ENCODE assay signal across 19 cellular contexts in the genomic region with DNA sequence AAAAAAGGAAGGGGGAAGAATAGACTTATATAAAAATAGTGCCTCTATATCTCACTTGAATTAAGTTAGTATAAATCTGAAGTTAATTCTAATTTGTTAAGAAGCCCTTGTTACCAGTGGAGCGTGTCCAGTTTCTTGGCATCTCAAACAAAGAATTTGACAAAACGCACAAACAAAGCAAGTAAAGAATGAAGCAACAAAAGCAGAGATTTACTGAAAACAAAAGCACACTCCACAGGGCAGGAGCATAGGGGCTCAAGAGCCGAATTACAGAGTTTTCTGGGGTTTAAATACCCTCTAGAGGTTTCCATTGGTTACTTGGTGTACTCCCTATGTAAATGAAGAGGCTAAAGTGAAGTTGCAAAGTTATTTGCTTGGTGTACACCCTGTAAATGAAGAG.
"Had no signal": no experiment of that assay in that cellular context is flagged by ENCODE, and none has a peak within 500 bp of the region (broad histone marks: within the 10 kb centered on the region; RNA-seq: fewer than 3 reads in every experiment).

No MANE protein-coding gene starts in this region.

- H3K36me3 ChIP-seq: esophagus squamous epithelium, lower lobe of right lung, spleen had no signal

- H3K27me3 ChIP-seq: esophagus squamous epithelium, foreskin keratinocyte, spleen had no signal

- H3K4me3 ChIP-seq: esophagus squamous epithelium, lower lobe of right lung, psoas muscle, spleen had no signal

- H3K27ac ChIP-seq: esophagus squamous epithelium, foreskin keratinocyte, lower lobe of right lung, psoas muscle, spleen had no signal

- ATAC-seq: activated CD8-positive, alpha-beta memory T cell treated with anti-CD3 and anti-CD28 coated beads, Interleukin-2, amount 10 ng/mL, durations not matched to agents 7 days and 5 days; activated naive CD4-positive, alpha-beta T cell treated with anti-CD3 and anti-CD28 coated beads, Interleukin-2, amount 50 U/mL, for 72 hours; foreskin keratinocyte; lower lobe of right lung; psoas muscle; sciatic nerve; stimulated activated naive B cell treated with anti-CD40 and anti-IgM and Interleukin-4, amounts not matched to agents 10 μg/mL and 1 μg/mL and 100 μg/mL, for 72 hours had no signal

- DNase-seq: activated CD4-positive, alpha-beta T cell treated with anti-CD3 and anti-CD28 coated beads, Interleukin-2, amount 50 U/mL, for 48 hours; activated CD4-positive, CD25-positive, alpha-beta regulatory T cell treated with anti-CD3 and anti-CD28 coated beads, Interleukin-2, amount 50 U/mL, for 72 hours; activated CD8-positive, alpha-beta memory T cell treated with anti-CD3 and anti-CD28 coated beads, Interleukin-2, amount 10 ng/mL, durations not matched to agents 7 days and 5 days; activated effector memory CD4-positive, alpha-beta T cell treated with Interleukin-2 at 50 U/mL for 16 hours; activated T-cell treated with anti-CD3 and anti-CD28 coated beads, Interleukin-2, amount 50 U/mL, for 24 hours; amygdala; esophagus squamous epithelium; foreskin keratinocyte; immature natural killer cell; lower lobe of right lung; nucleus accumbens; psoas muscle; spleen; stimulated activated CD4-positive, alpha-beta T cell treated with anti-CD3 and anti-CD28 coated beads, Interleukin-1b, Interleukin-23, amount 100 ng/mL, for 48 hours; stimulated activated naive B cell treated with anti-CD40 and anti-IgM and Interleukin-4, amounts not matched to agents 10 μg/mL and 1 μg/mL and 100 μg/mL, for 72 hours; substantia nigra; trophoblast cell had no signal

- H3K4me1 ChIP-seq: esophagus squamous epithelium, foreskin keratinocyte, lower lobe of right lung, psoas muscle, spleen had no signal
